In genomic region chr1:216193839-216194443, GRCh38 we compare ENCODE assay signal across 13 cellular contexts.
DNase-seq lines count a peak whose midpoint lies in the region; ATAC-seq and TF ChIP-seq lines count a peak whose summit lies in the region.
"Had no signal": no experiment of that assay in that cellular context is flagged by ENCODE, and none has a peak within 500 bp of the region (broad histone marks: within the 10 kb centered on the region; RNA-seq: fewer than 3 reads in every experiment).

No MANE protein-coding gene starts in this region.

- in situ Hi-C loops in T47D (cut with HindIII; ENCODE audit: low pct_unique_long_range_greater_than_20kb, low sequenced_read_pairs): no loop called here

- H3K27me3 ChIP-seq in smooth muscle cell (ENCODE audit: low read depth): peaks cover 17% of the 10 kb centered on the region
- H3K27me3 ChIP-seq: ascending aorta had no signal

- H3K9me3 ChIP-seq in smooth muscle cell (replicated peaks; ENCODE audit: low read depth): no peaks in the 10 kb centered on the region
- H3K9me3 ChIP-seq: ascending aorta had no signal

- no peaks in the 10 kb centered on the region for H3K4me1 ChIP-seq in smooth muscle cell (ENCODE audit: low read depth)
- H3K4me1 ChIP-seq: ascending aorta had no signal

- no peak overlapping the region for H3K9ac ChIP-seq in smooth muscle cell (ENCODE audit: low read depth)

- H2AFZ ChIP-seq in smooth muscle cell (ENCODE audit: low read depth): no peak overlapping the region

- H3K4me3 ChIP-seq in smooth muscle cell: no peak overlapping the region
- H3K4me3 ChIP-seq: ascending aorta, skin epidermis had no signal

- no peak for ATAC-seq in HG02610 (IDR thresholded peaks at IDR 0.05; ENCODE audit: unreplicated experiment)

- H4K20me1 ChIP-seq in smooth muscle cell (ENCODE audit: low read depth): no peaks in the 10 kb centered on the region

- TF ChIP-seq CTCF in smooth muscle cell (IDR thresholded peaks at IDR 0.05; ENCODE audit: borderline replicate concordance, insufficient read depth, poor library complexity, severe bottlenecking): peak; percentile 10

- H3K4me2 ChIP-seq in smooth muscle cell: no peak overlapping the region

- DNase-seq in NCI-H345 (lab: John Stamatoyannopoulos, UW) (peak; percentile 8), NCI-H345 treated with DMSO at 0.1 percent for 48 hours (lab: John Stamatoyannopoulos, UW; ENCODE audit: unreplicated experiment) (no peak), NAMALWA (ENCODE audit: low spot score) (peak; percentile 17), T47D (ENCODE audit: low read depth in 1 of 2, low spot score in 1 of 2) (peak; percentile 21 to 83), smooth muscle cell (lab: John Stamatoyannopoulos, UW; ENCODE audit: unreplicated experiment) (no peak), EL (no peak)
- DNase-seq in stimulated activated CD4-positive, alpha-beta T cell treated with anti-CD3 and anti-CD28 coated beads, Interleukin-4, amount 100 ng/mL, for 1 hour: no peak
- DNase-seq: activated T-cell treated with anti-CD3 and anti-CD28 coated beads, Interleukin-2, amount 50 U/mL, for 24 hours; naive B cell; NCI-H1436 had no signal

- no peaks in the 10 kb centered on the region for H3K36me3 ChIP-seq in smooth muscle cell (ENCODE audit: low read depth)
- H3K36me3 ChIP-seq: ascending aorta had no signal

- no peak overlapping the region for H3K27ac ChIP-seq in smooth muscle cell (ENCODE audit: low read depth)
- H3K27ac ChIP-seq: ascending aorta, skin epidermis had no signal

- H3F3A ChIP-seq in smooth muscle cell (ENCODE audit: low read depth): no peaks in the 10 kb centered on the region

- no peaks in the 10 kb centered on the region for H3K79me2 ChIP-seq in smooth muscle cell (ENCODE audit: low read depth)

- 71% methylated on average over 7 of the region's 7 CpGs for WGBS in smooth muscle cell (ENCODE audit: low lambda C conversion rate)

Comparison
In these comparisons a context has a peak if more than half of its experiments do, and no peak if none do; other contexts are left out.
1. DNase-seq: peak in NCI-H345 (single experiment), NAMALWA (single experiment) and T47D (2 of 2); none in NCI-H345 treated with DMSO at 0.1 percent for 48 hours (single experiment), smooth muscle cell (single experiment), stimulated activated CD4-positive, alpha-beta T cell treated with anti-CD3 and anti-CD28 coated beads, Interleukin-4, amount 100 ng/mL, for 1 hour (single experiment) and EL (single experiment).